In the genomic region with DNA sequence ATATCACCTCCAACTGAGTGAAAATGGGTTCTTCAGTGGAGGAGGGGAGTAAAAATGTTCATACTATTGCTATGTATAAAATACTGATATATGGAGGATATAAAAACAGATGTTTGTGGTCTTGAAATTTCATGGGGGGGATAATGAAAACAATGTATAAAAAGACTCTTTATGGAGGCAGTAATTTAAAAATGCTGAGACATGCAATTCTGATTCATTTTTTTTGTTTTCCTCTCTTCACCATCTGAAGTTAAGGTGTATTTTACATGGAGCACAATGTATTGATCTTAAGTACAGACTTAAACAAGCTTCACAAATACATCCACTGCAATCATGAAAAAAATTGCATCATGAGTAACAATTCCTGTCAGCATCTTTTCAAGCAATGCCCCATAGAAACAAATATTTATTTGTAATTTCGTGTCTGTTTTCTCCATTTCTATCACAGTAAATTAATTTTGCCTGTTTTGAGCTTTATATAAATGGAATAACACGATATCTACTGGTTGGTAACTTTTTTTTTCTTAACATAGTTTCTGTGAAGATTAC, we compare ENCODE assay signal across 1 cellular context.
TF ChIP-seq lines count a peak whose summit lies in the region.

No MANE protein-coding gene starts in this region.

TF ChIP-seq in HCT116, 20 proteins besides CTCF, POLR2A, EP300 and RAD21 (continued from another document):
- TF ChIP-seq POLR2AphosphoS5 (IDR thresholded peaks at IDR 0.05; ENCODE audit: low read depth, low read length) = no peak
- no peak for TF ChIP-seq YY1 (IDR thresholded peaks at IDR 0.05; ENCODE audit: extremely low read depth, insufficient replicate concordance, low read depth, low read length)
TF ChIP-seq in HCT116: peak in this region for 0.
